16 cellular contexts compared by ENCODE assay signal in genomic region chr17:63790057-63790456, GRCh38. TPM values are rescaled to one million over a fixed set of nuclear protein-coding genes. Genes with fewer than 3 reads are reported as not detected.
A peak's percentile ranks its signal among the peaks of the same experiment; 100 is the strongest.
DNase-seq lines count a peak whose midpoint lies in the region; ATAC-seq and TF ChIP-seq lines count a peak whose summit lies in the region.
"Had no signal": no experiment of that assay in that cellular context is flagged by ENCODE, and none has a peak within 500 bp of the region (broad histone marks: within the 10 kb centered on the region; RNA-seq: fewer than 3 reads in every experiment).

No MANE protein-coding gene starts in this region.

- TF ChIP-seq CTCF in chondrocyte (IDR thresholded peaks at IDR 0.05) = no peak

- H3K27me3 ChIP-seq in CD8-positive, alpha-beta memory T cell (ENCODE audit: insufficient read depth, low read length, poor library complexity, severe bottlenecking) = no peaks in the 10 kb centered on the region

- no peak for DNase-seq in activated naive CD4-positive, alpha-beta T cell treated with anti-CD3 and anti-CD28 coated beads for 36 hours
- no peak for DNase-seq in activated naive CD4-positive, alpha-beta T cell treated with anti-CD3 and anti-CD28 coated beads, Interleukin-2, amount 10 ng/mL, durations not matched to agents 7 days and 5 days
- DNase-seq in OCI-M1 (lab: John Stamatoyannopoulos, UW) = peak; percentile 5
- no peak for DNase-seq in chondrocyte (ENCODE audit: low spot score)
- DNase-seq in CD8-positive, alpha-beta memory T cell = no peak
- DNase-seq in HT-29 (ENCODE audit: low spot score) = no peak
- DNase-seq: C1 segment of cervical spinal cord; Caco-2; CD4-positive, CD25-positive, alpha-beta regulatory T cell; HCEC 1CT; HFFc6 had no signal

- POLR2A ChIA-PET in CD8-positive, alpha-beta memory T cell (lab: Charles Lee) = interaction anchor here (0.7 kb wide), 1 partner anchor 128 kb away, joined by 11 read pairs; no protein-coding TSS in a partner anchor

- no peaks in the 10 kb centered on the region for H3K4me1 ChIP-seq in CD8-positive, alpha-beta memory T cell (ENCODE audit: insufficient read depth, low read length)
- H3K4me1 ChIP-seq: Caco-2 had no signal

- no peak overlapping the region for H3K4me3 Mint-ChIP-seq in activated naive CD4-positive, alpha-beta T cell treated with anti-CD3 and anti-CD28 coated beads for 36 hours
- H3K4me3 Mint-ChIP-seq in activated naive CD4-positive, alpha-beta T cell treated with anti-CD3 and anti-CD28 coated beads, Interleukin-2, amount 10 ng/mL, durations not matched to agents 7 days and 5 days = no peak overlapping the region
- H3K4me3 Mint-ChIP-seq in chondrocyte (ENCODE audit: unreplicated experiment) = no peak overlapping the region
- H3K4me3 Mint-ChIP-seq in CD8-positive, alpha-beta memory T cell = no peak overlapping the region
- H3K4me3 Mint-ChIP-seq: B cell, GM23338, HFFc6, IgD-negative memory B cell had no signal

- H3K9me3 ChIP-seq in CD8-positive, alpha-beta memory T cell (ENCODE audit: low read length) = no peaks in the 10 kb centered on the region
- H3K9me3 ChIP-seq: Caco-2 had no signal

- peaks cover 39% of the 10 kb centered on the region for H3K36me3 ChIP-seq in CD8-positive, alpha-beta memory T cell (ENCODE audit: insufficient read depth, low read length)

- peaks cover 28% of the 10 kb centered on the region for H3K36me3 Mint-ChIP-seq in activated naive CD4-positive, alpha-beta T cell treated with anti-CD3 and anti-CD28 coated beads for 36 hours (ENCODE audit: low read depth)
- H3K36me3 Mint-ChIP-seq in activated naive CD4-positive, alpha-beta T cell treated with anti-CD3 and anti-CD28 coated beads, Interleukin-2, amount 10 ng/mL, durations not matched to agents 7 days and 5 days = peaks cover 32% of the 10 kb centered on the region
- H3K36me3 Mint-ChIP-seq in chondrocyte (ENCODE audit: low read depth) = peaks cover 21% of the 10 kb centered on the region
- H3K36me3 Mint-ChIP-seq in CD8-positive, alpha-beta memory T cell = peaks cover 4 to 77% (median 8%) of the 10 kb centered on the region in 3 donors

- no peak overlapping the region for H3K4me3 ChIP-seq in CD8-positive, alpha-beta memory T cell (ENCODE audit: low read length)
- H3K4me3 ChIP-seq: GM23338 had no signal

- no peak overlapping the region for H3K27ac ChIP-seq in CD8-positive, alpha-beta memory T cell (ENCODE audit: low read depth, low read length)

- CTCF ChIA-PET in activated naive CD4-positive, alpha-beta T cell treated with anti-CD3 and anti-CD28 coated beads for 36 hours (lab: Charles Lee) = interaction anchor here (0.7 to 1.3 kb wide), 2 partner anchors 24 to 34 kb away, joined by 3 to 4 read pairs; no protein-coding TSS in a partner anchor
- CTCF ChIA-PET in activated naive CD4-positive, alpha-beta T cell treated with anti-CD3 and anti-CD28 coated beads, Interleukin-2, amount 10 ng/mL, durations not matched to agents 7 days and 5 days (lab: Charles Lee) = no interaction called here
- CTCF ChIA-PET in CD8-positive, alpha-beta memory T cell (lab: Charles Lee) = no interaction called here

- H3K4me1 Mint-ChIP-seq in activated naive CD4-positive, alpha-beta T cell treated with anti-CD3 and anti-CD28 coated beads for 36 hours (ENCODE audit: low read depth) = peaks cover 4% of the 10 kb centered on the region
- H3K4me1 Mint-ChIP-seq in activated naive CD4-positive, alpha-beta T cell treated with anti-CD3 and anti-CD28 coated beads, Interleukin-2, amount 10 ng/mL, durations not matched to agents 7 days and 5 days = peaks cover 3% of the 10 kb centered on the region
- peaks cover 7% of the 10 kb centered on the region for H3K4me1 Mint-ChIP-seq in chondrocyte (ENCODE audit: low read depth)
- H3K4me1 Mint-ChIP-seq in CD8-positive, alpha-beta memory T cell = peaks cover 7 to 12% (median 9%) of the 10 kb centered on the region in 3 donors
- H3K4me1 Mint-ChIP-seq: GM23338 had no signal

- H3K27ac Mint-ChIP-seq in activated naive CD4-positive, alpha-beta T cell treated with anti-CD3 and anti-CD28 coated beads for 36 hours = peak overlapping the region; percentile 50
- no peak overlapping the region for H3K27ac Mint-ChIP-seq in activated naive CD4-positive, alpha-beta T cell treated with anti-CD3 and anti-CD28 coated beads, Interleukin-2, amount 10 ng/mL, durations not matched to agents 7 days and 5 days
- H3K27ac Mint-ChIP-seq in chondrocyte (ENCODE audit: unreplicated experiment) = peak overlapping the region; percentile 49
- peak overlapping the region in 1 of 8 donors; percentile 11 for H3K27ac Mint-ChIP-seq in CD8-positive, alpha-beta memory T cell
- H3K27ac Mint-ChIP-seq: CD4-positive, CD25-positive, alpha-beta regulatory T cell; GM23338; HFFc6; IgD-negative memory B cell had no signal

- H3K9me3 Mint-ChIP-seq in activated naive CD4-positive, alpha-beta T cell treated with anti-CD3 and anti-CD28 coated beads for 36 hours = no peaks in the 10 kb centered on the region
- H3K9me3 Mint-ChIP-seq in activated naive CD4-positive, alpha-beta T cell treated with anti-CD3 and anti-CD28 coated beads, Interleukin-2, amount 10 ng/mL, durations not matched to agents 7 days and 5 days = no peaks in the 10 kb centered on the region
- H3K9me3 Mint-ChIP-seq in chondrocyte (ENCODE audit: low read depth) = no peaks in the 10 kb centered on the region
- H3K9me3 Mint-ChIP-seq in CD8-positive, alpha-beta memory T cell = no peaks in the 10 kb centered on the region
- H3K9me3 Mint-ChIP-seq: CD4-positive, CD25-positive, alpha-beta regulatory T cell; GM23338; HFFc6; IgD-negative memory B cell had no signal

- no peaks in the 10 kb centered on the region for H3K27me3 Mint-ChIP-seq in activated naive CD4-positive, alpha-beta T cell treated with anti-CD3 and anti-CD28 coated beads for 36 hours (ENCODE audit: low read depth)
- H3K27me3 Mint-ChIP-seq in activated naive CD4-positive, alpha-beta T cell treated with anti-CD3 and anti-CD28 coated beads, Interleukin-2, amount 10 ng/mL, durations not matched to agents 7 days and 5 days = no peaks in the 10 kb centered on the region
- H3K27me3 Mint-ChIP-seq in chondrocyte (ENCODE audit: low read depth) = no peaks in the 10 kb centered on the region
- H3K27me3 Mint-ChIP-seq in CD8-positive, alpha-beta memory T cell = no peaks in the 10 kb centered on the region
- H3K27me3 Mint-ChIP-seq: B cell; CD4-positive, CD25-positive, alpha-beta regulatory T cell; IgD-negative memory B cell had no signal

- ATAC-seq in HG03095 (IDR thresholded peaks at IDR 0.05; ENCODE audit: unreplicated experiment) = no peak
- ATAC-seq: GM23338, HepG2 had no signal

- intact Hi-C loops in activated naive CD4-positive, alpha-beta T cell treated with anti-CD3 and anti-CD28 coated beads for 36 hours (cut with micrococcal nuclease) = no loop called here

RNA-seq across cellular contexts. Expression of gene DDX42, which starts 16.1 kb away (rescaled TPM):
- total RNA-seq in activated naive CD4-positive, alpha-beta T cell treated with anti-CD3 and anti-CD28 coated beads for 36 hours = 10 to 100 TPM; 91.7 to 92.9 TPM
- total RNA-seq in chondrocyte = 94.6 to 120 TPM (median 99.0 TPM) in 3 replicates
- 100 to 1,000 TPM; 103 to 122 TPM for total RNA-seq in CD8-positive, alpha-beta memory T cell
- polyA plus RNA-seq in CD8-positive, alpha-beta memory T cell = 16.9 TPM
- 42.3 and 45.3 TPM in 2 replicates for total RNA-seq in HT-29 (2014; rRNA removed; shearing (Covaris generic))

RNA-seq across cellular contexts. Expression of gene CCDC47, which starts 16.7 kb away (rescaled TPM):
- 10 to 100 TPM; 40.5 to 42.1 TPM for total RNA-seq in activated naive CD4-positive, alpha-beta T cell treated with anti-CD3 and anti-CD28 coated beads for 36 hours
- total RNA-seq in chondrocyte = 63.5 to 65.1 TPM (median 64.9 TPM) in 3 replicates
- total RNA-seq in CD8-positive, alpha-beta memory T cell = 10 to 100 TPM; 93.0 to 94.5 TPM
- 49.6 TPM for polyA plus RNA-seq in CD8-positive, alpha-beta memory T cell
- 54.3 and 56.8 TPM in 2 replicates for total RNA-seq in HT-29 (2014; rRNA removed; shearing (Covaris generic))

RNA-seq across cellular contexts. Expression of gene PSMC5, which starts 37.2 kb away (rescaled TPM):
- 100 to 1,000 TPM; 144 to 154 TPM for total RNA-seq in activated naive CD4-positive, alpha-beta T cell treated with anti-CD3 and anti-CD28 coated beads for 36 hours
- 92.3 to 112 TPM (median 94.9 TPM) in 3 replicates for total RNA-seq in chondrocyte
- 100 to 1,000 TPM; 208 to 212 TPM for total RNA-seq in CD8-positive, alpha-beta memory T cell
- polyA plus RNA-seq in CD8-positive, alpha-beta memory T cell = 201 TPM
- total RNA-seq in HT-29 (2014; rRNA removed; shearing (Covaris generic)) = 56.3 and 65.3 TPM in 2 replicates

RNA-seq across cellular contexts. Expression of gene FTSJ3, which starts 37.4 kb away (rescaled TPM):
- total RNA-seq in activated naive CD4-positive, alpha-beta T cell treated with anti-CD3 and anti-CD28 coated beads for 36 hours = 10 to 100 TPM; 25.3 to 26.2 TPM
- total RNA-seq in chondrocyte = 26.5 to 41.4 TPM (median 27.9 TPM) in 3 replicates
- 100 to 1,000 TPM in 1 of 2 experiments, 10 to 100 TPM in 1; 98.1 to 102 TPM for total RNA-seq in CD8-positive, alpha-beta memory T cell
- polyA plus RNA-seq in CD8-positive, alpha-beta memory T cell = 34.8 TPM
- total RNA-seq in HT-29 (2014; rRNA removed; shearing (Covaris generic)) = 35.7 and 41.7 TPM in 2 replicates

RNA-seq across cellular contexts. Expression of gene STRADA, which starts 48.5 kb away (rescaled TPM):
- total RNA-seq in activated naive CD4-positive, alpha-beta T cell treated with anti-CD3 and anti-CD28 coated beads for 36 hours = 10 to 100 TPM; 73.2 to 76.3 TPM
- 26.2 to 47.3 TPM (median 27.1 TPM) in 3 replicates for total RNA-seq in chondrocyte
- total RNA-seq in CD8-positive, alpha-beta memory T cell = 10 to 100 TPM; 56.7 to 57.2 TPM
- polyA plus RNA-seq in CD8-positive, alpha-beta memory T cell = 22.8 TPM
- total RNA-seq in HT-29 (2014; rRNA removed; shearing (Covaris generic)) = 5.2 and 6.6 TPM in 2 replicates
